Comparison of ENCODE assay signal across 8 cellular contexts in the genomic region with DNA sequence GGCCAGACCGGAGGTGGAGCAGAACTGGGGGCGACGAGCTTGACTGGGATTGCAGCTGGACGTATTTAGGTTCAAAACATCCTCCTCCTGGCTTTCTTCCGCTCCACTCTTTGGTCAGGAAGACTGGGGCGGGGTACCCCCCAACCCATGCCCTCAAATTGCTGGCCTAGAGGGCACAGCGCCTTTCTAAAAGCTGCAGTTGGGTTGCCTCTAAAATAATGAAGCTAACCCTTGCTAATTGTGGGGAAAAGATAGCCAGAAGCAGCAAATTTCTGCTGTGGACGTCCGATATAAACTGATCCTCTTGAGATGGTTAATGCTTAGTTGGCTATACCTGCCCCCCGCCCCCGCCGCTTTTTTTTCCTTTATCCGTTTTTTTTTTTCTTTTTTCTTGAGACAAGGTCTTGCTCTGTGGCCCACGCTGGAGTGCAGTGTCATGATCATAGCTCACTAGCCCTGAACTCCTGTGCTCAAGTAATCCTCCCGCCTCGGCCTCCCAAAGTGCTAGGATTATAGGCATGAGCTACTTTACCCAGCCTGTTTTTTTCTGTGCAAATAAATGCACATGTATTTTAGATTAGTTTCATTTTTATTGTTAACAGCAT. TPM values are rescaled to one million over a fixed set of nuclear protein-coding genes. Genes with fewer than 3 reads are reported as not detected.
DNase-seq lines count a peak whose midpoint lies in the region; ATAC-seq and TF ChIP-seq lines count a peak whose summit lies in the region.

No MANE protein-coding gene starts in this region.

- ATAC-seq in IMR-90 (ENCODE audit: low read depth), result no peak
- no peak for ATAC-seq in HG03565 (IDR thresholded peaks at IDR 0.05; ENCODE audit: unreplicated experiment)

- peak overlapping the region; percentile 78 for H3K14ac ChIP-seq in IMR-90 (replicated peaks; ENCODE audit: low read depth, low read length)

- H4K5ac ChIP-seq in IMR-90 (ENCODE audit: low read depth, low read length), result peak overlapping the region; percentile 31

- no peak overlapping the region for H2BK20ac ChIP-seq in IMR-90 (ENCODE audit: low read depth, low read length)

- no peak overlapping the region; the same call in 1 of the 2 replicates for H3K18ac ChIP-seq in IMR-90 (ENCODE audit: low read depth, low read length)

- no peak overlapping the region for H2BK120ac ChIP-seq in IMR-90 (ENCODE audit: low read depth, low read length)

- H2BK5ac ChIP-seq in IMR-90 (ENCODE audit: low read depth, low read length, poor library complexity, severe bottlenecking), result peak overlapping the region; percentile 62

- peak overlapping the region; percentile 63 for H3K4ac ChIP-seq in IMR-90 (ENCODE audit: low read depth, low read length)

- peak overlapping the region; percentile 60; the same call in 1 of the 2 replicates for H3K23ac ChIP-seq in IMR-90 (ENCODE audit: low read depth, low read length)

- H3K36me3 ChIP-seq in IMR-90 (ENCODE audit: control insufficient read depth, insufficient read depth, low read length) (peaks cover 15% of the 10 kb centered on the region), adrenal gland (replicated peaks in 1 of 2) (peaks cover 0 to 12% of the 10 kb centered on the region in 2 donors), thymus (ENCODE audit: control insufficient read depth, insufficient read depth) (peaks cover 16% of the 10 kb centered on the region)

- TF ChIP-seq CTCF in AG04450 (IDR thresholded peaks at IDR 0.05; ENCODE audit: low read depth, low read length), result no peak
- no peak for TF ChIP-seq CTCF in IMR-90 (conservative IDR thresholded peaks at IDR 0.05; ENCODE audit: low read depth, low read length)
- TF ChIP-seq CTCF in adrenal gland (IDR thresholded peaks at IDR 0.05), result no peak

- 0% methylated on average over 3 of the region's 16 CpGs; no CpG with 5 or more reads in 1 of the 2 experiments for WGBS in IMR-90 (ENCODE audit: extremely low coverage in 2 of 2, insufficient read length in 1 of 2), 2 experiments
- 4 to 8% (median 5%) methylated on average over 12 to 16 of the region's 16 CpGs for WGBS in adrenal gland, 4 donors
- WGBS in thymus, result 7% methylated on average over 16 of the region's 16 CpGs

- peaks cover 8% of the 10 kb centered on the region; the same call in 1 of the 2 replicates for H3K9me1 ChIP-seq in IMR-90 (ENCODE audit: insufficient read depth, low read length)

- no peak for DNase-seq in AG04450 (ENCODE audit: low read depth, low spot score)
- DNase-seq in IMR-90, result no peak
- no peak for DNase-seq in adrenal gland
- DNase-seq in left kidney (ENCODE audit: low read depth, low spot score), result peak; percentile 36
- DNase-seq in HuH-7.5 (ENCODE audit: low spot score), result no peak
- no peak for DNase-seq in retina

- H3K9me3 ChIP-seq in AG04450 (ENCODE audit: control insufficient read depth, insufficient read depth, low read length) (peaks cover 2% of the 10 kb centered on the region; the same call in 1 of the 2 replicates), IMR-90 (ENCODE audit: control insufficient read depth, insufficient read depth, low read length) (no peaks in the 10 kb centered on the region), adrenal gland (replicated peaks in 1 of 3) (no peaks in the 10 kb centered on the region), thymus (ENCODE audit: control insufficient read depth) (no peaks in the 10 kb centered on the region)

- H3K4me1 ChIP-seq in IMR-90 (ENCODE audit: control insufficient read depth, insufficient read depth, low read length) (peaks cover 2% of the 10 kb centered on the region), adrenal gland (replicated peaks in 1 of 2) (peaks cover 12 to 38% of the 10 kb centered on the region in 2 donors), thymus (ENCODE audit: control insufficient read depth, insufficient read depth, low read length) (peaks cover 15% of the 10 kb centered on the region)

- H3K4me3 ChIP-seq in AG04450 (ENCODE audit: low read depth, low read length) (peak overlapping the region; percentile 92), IMR-90 (ENCODE audit: insufficient read depth, low read depth, low read length) (peak overlapping the region; percentile 86), adrenal gland (peak overlapping the region; percentile 20 to 82 (median 64)), thymus (ENCODE audit: low read length) (peak overlapping the region; percentile 98)

- peak overlapping the region; percentile 70 for H4K91ac ChIP-seq in IMR-90 (ENCODE audit: insufficient read depth, low read depth, low read length)

- dilution Hi-C loops in IMR-90 (cut with HindIII; ENCODE audit: low sequenced_read_pairs, unreplicated experiment), result no loop called here

- POLR2A ChIA-PET in AG04450 (lab: Yijun Ruan, JAX) (interaction anchor here (0.6 to 1.1 kb wide), 7 partner anchors 39 to 236 kb away, joined by 3 to 6 read pairs (median 4); a partner anchor contains a TSS), IMR-90 (lab: Charles Lee; ENCODE audit: unreplicated experiment) (no interaction called here)

- CTCF ChIA-PET in AG04450 (lab: Charles Lee), result interaction anchor here (0.7 kb wide), 1 partner anchor 10 kb away, joined by 3 read pairs; no protein-coding TSS in a partner anchor
- CTCF ChIA-PET in IMR-90 (lab: Yijun Ruan, JAX), result no interaction called here

- TF ChIP-seq RAD21 in IMR-90 (IDR thresholded peaks at IDR 0.05; ENCODE audit: low read length), result no peak

- H3K27me3 ChIP-seq in AG04450 (ENCODE audit: control insufficient read depth, insufficient read depth, low read length) (no peaks in the 10 kb centered on the region), IMR-90 (ENCODE audit: control insufficient read depth, insufficient read depth, low read length) (no peaks in the 10 kb centered on the region), adrenal gland (no peaks in the 10 kb centered on the region), thymus (ENCODE audit: control insufficient read depth, insufficient read depth) (no peaks in the 10 kb centered on the region)

- BruUV-seq in IMR-90 (replicated peaks; lab: Mats Ljungman, UMichigan), result TSS peak; percentile 87

- H3K27ac ChIP-seq in AG04450 (ENCODE audit: low read depth, low read length) (peak overlapping the region; percentile 3), IMR-90 (ENCODE audit: insufficient read depth, low read length) (peak overlapping the region; percentile 77), adrenal gland (peak overlapping the region in 4 of 5 donors; percentile 74 to 89 (median 83)), thymus (ENCODE audit: low read depth) (peak overlapping the region; percentile 91)

- peak overlapping the region; percentile 42 for H2AK5ac ChIP-seq in IMR-90 (ENCODE audit: low read depth, low read length)

- peak overlapping the region; percentile 86 for H3K4me2 ChIP-seq in IMR-90 (ENCODE audit: low read depth, low read length)

- peaks cover 34% of the 10 kb centered on the region for H4K20me1 ChIP-seq in IMR-90 (ENCODE audit: insufficient read depth, low read length)

- intact Hi-C loops in IMR-90 (cut with micrococcal nuclease), result loop anchor here (2.0 kb wide), 2 partner anchors 86 to 108 kb away; a partner anchor contains a TSS
- intact Hi-C loops in adrenal gland (cut with DNase I), result no loop called here

- in situ Hi-C loops in IMR-90 (cut with MboI; ENCODE audit: low sequenced_read_pairs), result no loop called here

- TF ChIP-seq POLR2A in IMR-90 (IDR thresholded peaks at IDR 0.05; ENCODE audit: low read depth, low read length), result no peak
- TF ChIP-seq POLR2A in adrenal gland (IDR thresholded peaks at IDR 0.05), result no peak

- no peak overlapping the region; the same call in 2 of the 3 replicates for H2BK15ac ChIP-seq in IMR-90 (ENCODE audit: low read depth, low read length)

- H3K79me1 ChIP-seq in IMR-90 (ENCODE audit: low read depth in 1 of 2, low read length in 2 of 2), result peaks cover 17 to 63% of the 10 kb centered on the region in 2 experiments

- H3K9ac ChIP-seq in IMR-90 (ENCODE audit: low read depth, low read length), result peak overlapping the region; percentile 88

- H4K8ac ChIP-seq in IMR-90 (ENCODE audit: low read depth in 2 of 2, low read length in 2 of 2), result peak overlapping the region; percentile 73 to 75

- H2AK9ac ChIP-seq in IMR-90 (replicated peaks; ENCODE audit: low read depth, low read length, poor library complexity), result peak overlapping the region; percentile 96

- H2AFZ ChIP-seq in IMR-90 (replicated peaks; ENCODE audit: low read length, poor library complexity), result peak overlapping the region; percentile 94

- peak overlapping the region; percentile 59 for H3K56ac ChIP-seq in IMR-90 (ENCODE audit: extremely low read depth, insufficient read depth, low read length)

RNA-seq across cellular contexts. Expression of a gene that starts 0.8 kb away (rescaled TPM):
- 3.4 and 3.8 TPM in 2 replicates for polyA plus RNA-seq in AG04450 (2011; rRNA removed)
- polyA minus RNA-seq in AG04450 (2011; rRNA and poly(A)+ RNA removed), result 6.2 and 7.4 TPM in 2 replicates
- 0.54 and 1.1 TPM in 2 replicates for total RNA-seq in IMR-90 (2012; rRNA removed)
- 13.5 and 15.6 TPM in 2 replicates for polyA plus RNA-seq in IMR-90 (2012; rRNA removed)
- polyA plus RNA-seq in IMR-90 (2012; cell fraction: cytosol; rRNA removed), result 9.4 and 12.9 TPM in 2 replicates
- polyA plus RNA-seq in IMR-90 (2012; cell fraction: nucleus; rRNA removed; ENCODE audit: low replicate concordance), result 37.1 and 59.7 TPM in 2 replicates
- 10 to 100 TPM in 7 of 8 donors, 1 to 10 TPM in 1; 8.4 to 50.7 (median 23.7) TPM for total RNA-seq in adrenal gland
- 10 to 100 TPM; 11.3 to 39.3 (median 24.8) TPM for polyA plus RNA-seq in adrenal gland
- 25.4 TPM for polyA plus RNA-seq in thymus

RNA-seq across cellular contexts. Expression of a gene that starts 29.2 kb away (rescaled TPM):
- polyA plus RNA-seq in AG04450 (2011; rRNA removed) (35.7 TPM in 2 replicates), IMR-90 (2012; rRNA removed) (38.0 and 46.7 TPM in 2 replicates), adrenal gland (10 to 100 TPM; 22.0 to 43.1 (median 26.8) TPM), thymus (31.3 TPM)
- polyA minus RNA-seq in AG04450 (2011; rRNA and poly(A)+ RNA removed), result 86.3 and 87.4 TPM in 2 replicates
- total RNA-seq in IMR-90 (2012; rRNA removed) (22.6 and 25.8 TPM in 2 replicates), adrenal gland (10 to 100 TPM; 22.6 to 49.8 (median 40.2) TPM)
- polyA plus RNA-seq in IMR-90 (2012; cell fraction: cytosol; rRNA removed), result 18.1 and 27.8 TPM in 2 replicates
- 33.2 and 71.8 TPM in 2 replicates for polyA plus RNA-seq in IMR-90 (2012; cell fraction: nucleus; rRNA removed; ENCODE audit: low replicate concordance)

RNA-seq across cellular contexts. Expression of a gene that starts 46.8 kb away (rescaled TPM):
- polyA plus RNA-seq in AG04450 (2011; rRNA removed) (1.8 and 2.3 TPM in 2 replicates), IMR-90 (2012; rRNA removed) (3.8 and 4.1 TPM in 2 replicates), adrenal gland (10 to 100 TPM in 1 of 3 donors, 1 to 10 TPM in 2; 4.8 to 12.1 (median 5.9) TPM), thymus (4.7 TPM)
- polyA minus RNA-seq in AG04450 (2011; rRNA and poly(A)+ RNA removed), result 2.2 and 3.4 TPM in 2 replicates
- total RNA-seq in IMR-90 (2012; rRNA removed) (1.4 and 1.7 TPM in 2 replicates), adrenal gland (1 to 10 TPM; 3.4 to 9.3 (median 5.6) TPM)
- polyA plus RNA-seq in IMR-90 (2012; cell fraction: cytosol; rRNA removed), result 1.8 and 3.0 TPM in 2 replicates
- polyA plus RNA-seq in IMR-90 (2012; cell fraction: nucleus; rRNA removed; ENCODE audit: low replicate concordance), result 8.5 and 9.5 TPM in 2 replicates

RNA-seq across cellular contexts. Expression of a gene that starts 47.0 kb away (rescaled TPM):
- polyA plus RNA-seq in AG04450 (2011; rRNA removed), result not detected in 2 replicates
- not detected in 2 replicates for polyA minus RNA-seq in AG04450 (2011; rRNA and poly(A)+ RNA removed)
- total RNA-seq in IMR-90 (2012; rRNA removed), result not detected in 2 replicates
- polyA plus RNA-seq in IMR-90 (2012; rRNA removed), result not detected in 2 replicates
- polyA plus RNA-seq in IMR-90 (2012; cell fraction: cytosol; rRNA removed), result not detected in 2 replicates
- 0.06 TPM in 1 of 2 replicates, not detected in the other for polyA plus RNA-seq in IMR-90 (2012; cell fraction: nucleus; rRNA removed; ENCODE audit: low replicate concordance)
- total RNA-seq in adrenal gland, result under 1 TPM in 1 of 8 donors, not detected in 7; 0.41 TPM
- under 1 TPM in 2 of 3 donors, not detected in 1; 0.07 to 0.11 TPM for polyA plus RNA-seq in adrenal gland
- 0.09 TPM for polyA plus RNA-seq in thymus

Comparison
In these comparisons a context has a peak if more than half of its experiments do, and no peak if none do; other contexts are left out.
1. H3K27ac ChIP-seq: peak in every context shown above with its lines; median percentile 91 in thymus; 83 in adrenal gland; 77 in IMR-90; 3 in AG04450.